In the genomic region with DNA sequence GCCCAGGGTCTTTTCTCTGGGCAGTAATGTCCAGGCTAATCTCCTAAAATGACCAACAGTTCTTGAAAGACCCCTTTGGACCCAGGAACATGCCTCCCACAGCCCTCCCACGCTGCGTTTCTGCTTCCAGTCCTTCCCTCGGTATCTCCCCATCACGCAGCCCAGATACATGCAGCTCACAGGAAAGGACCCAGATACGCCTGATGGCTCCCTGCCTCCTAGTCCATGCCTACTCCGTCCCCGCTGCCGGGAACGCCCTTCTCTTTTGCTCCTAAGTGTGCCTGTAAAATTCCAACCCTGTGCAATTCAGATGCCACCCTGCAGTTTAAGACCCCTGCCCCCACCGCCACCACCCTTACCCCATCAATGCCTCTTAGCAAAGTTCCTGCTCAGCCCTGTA, we compare ENCODE assay signal across 16 cellular contexts. TPM values are rescaled to one million over a fixed set of nuclear protein-coding genes. Genes with fewer than 3 reads are reported as not detected.
A peak's percentile ranks its signal among the peaks of the same experiment; 100 is the strongest.
DNase-seq lines count a peak whose midpoint lies in the region; ATAC-seq and TF ChIP-seq lines count a peak whose summit lies in the region.
"Had no signal": no experiment of that assay in that cellular context is flagged by ENCODE, and none has a peak within 500 bp of the region (broad histone marks: within the 10 kb centered on the region; RNA-seq: fewer than 3 reads in every experiment).

No MANE protein-coding gene starts in this region.

- intact Hi-C loops in activated naive CD4-positive, alpha-beta T cell treated with anti-CD3 and anti-CD28 coated beads for 36 hours (cut with micrococcal nuclease): no loop called here
- intact Hi-C loops in right cardiac atrium (cut with DNase I): no loop called here
- intact Hi-C loops in CD8-positive, alpha-beta T cell (cut with DNase I, micrococcal nuclease): no loop called here

- H3K36me3 Mint-ChIP-seq in activated naive CD4-positive, alpha-beta T cell treated with anti-CD3 and anti-CD28 coated beads, Interleukin-2, amount 10 ng/mL, durations not matched to agents 7 days and 5 days: no peaks in the 10 kb centered on the region
- no peaks in the 10 kb centered on the region for H3K36me3 Mint-ChIP-seq in activated naive CD4-positive, alpha-beta T cell treated with anti-CD3 and anti-CD28 coated beads for 36 hours (ENCODE audit: low read depth)
- H3K36me3 Mint-ChIP-seq in nephron progenitor cell (ENCODE audit: low read depth) (no peaks in the 10 kb centered on the region), type B pancreatic cell (peaks cover 1% of the 10 kb centered on the region)
- no peaks in the 10 kb centered on the region for H3K36me3 Mint-ChIP-seq in CD8-positive, alpha-beta T cell

- H3K9me3 ChIP-seq in NT2/D1 (ENCODE audit: insufficient read depth, low read length) (no peaks in the 10 kb centered on the region), BE2C (no peaks in the 10 kb centered on the region), right cardiac atrium (ENCODE audit: control insufficient read depth, low read length) (no peaks in the 10 kb centered on the region)
- H3K9me3 ChIP-seq in CD8-positive, alpha-beta T cell (ENCODE audit: low read length): no peaks in the 10 kb centered on the region

- H3K4me1 Mint-ChIP-seq in activated naive CD4-positive, alpha-beta T cell treated with anti-CD3 and anti-CD28 coated beads, Interleukin-2, amount 10 ng/mL, durations not matched to agents 7 days and 5 days: no peaks in the 10 kb centered on the region
- H3K4me1 Mint-ChIP-seq in activated naive CD4-positive, alpha-beta T cell treated with anti-CD3 and anti-CD28 coated beads for 36 hours (ENCODE audit: low read depth): no peaks in the 10 kb centered on the region
- H3K4me1 Mint-ChIP-seq in nephron progenitor cell (peaks cover 24% of the 10 kb centered on the region), type B pancreatic cell (ENCODE audit: unreplicated experiment) (no peaks in the 10 kb centered on the region)
- no peaks in the 10 kb centered on the region for H3K4me1 Mint-ChIP-seq in CD8-positive, alpha-beta T cell (ENCODE audit: low read depth)

- H3K4me1 ChIP-seq in NT2/D1 (ENCODE audit: insufficient read depth, insufficient read length) (peaks cover 19% of the 10 kb centered on the region), BE2C (no peaks in the 10 kb centered on the region), right cardiac atrium (ENCODE audit: control insufficient read depth, insufficient read depth, low read length) (no peaks in the 10 kb centered on the region)
- H3K4me1 ChIP-seq in CD8-positive, alpha-beta T cell (ENCODE audit: insufficient read depth, low read length): no peaks in the 10 kb centered on the region

- H3K9ac ChIP-seq in NT2/D1 (ENCODE audit: insufficient read length, low read depth): peak overlapping the region; percentile 9

- DNase-seq in activated naive CD4-positive, alpha-beta T cell treated with anti-CD3 and anti-CD28 coated beads, Interleukin-2, amount 10 ng/mL, durations not matched to agents 7 days and 5 days: no peak
- DNase-seq in activated naive CD4-positive, alpha-beta T cell treated with anti-CD3 and anti-CD28 coated beads for 36 hours: no peak
- no peak for DNase-seq in NT2/D1 (ENCODE audit: low read depth, low spot score)
- no peak for DNase-seq in nephron progenitor cell
- no peak for DNase-seq in type B pancreatic cell (ENCODE audit: extremely low spot score, unreplicated experiment)
- DNase-seq in BE2C: no peak
- no peak for DNase-seq in right cardiac atrium
- DNase-seq in CD8-positive, alpha-beta T cell: no peak
- DNase-seq: CD4-positive, alpha-beta T cell; HFFc6; NCI-H1417 treated with DMSO at 0.1 percent for 48 hours; NCI-H2029; NCI-H510A had no signal

- peaks cover 7% of the 10 kb centered on the region for H3K9me3 Mint-ChIP-seq in activated naive CD4-positive, alpha-beta T cell treated with anti-CD3 and anti-CD28 coated beads, Interleukin-2, amount 10 ng/mL, durations not matched to agents 7 days and 5 days
- H3K9me3 Mint-ChIP-seq in activated naive CD4-positive, alpha-beta T cell treated with anti-CD3 and anti-CD28 coated beads for 36 hours: peaks cover 5% of the 10 kb centered on the region
- H3K9me3 Mint-ChIP-seq in nephron progenitor cell (peaks cover 1% of the 10 kb centered on the region), type B pancreatic cell (no peaks in the 10 kb centered on the region)
- H3K9me3 Mint-ChIP-seq in CD8-positive, alpha-beta T cell: peaks cover 5% of the 10 kb centered on the region

- H3K27me3 ChIP-seq in NT2/D1 (ENCODE audit: insufficient read depth, insufficient read length): no peaks in the 10 kb centered on the region
- peaks cover 5% of the 10 kb centered on the region; the same call in 1 of the 2 replicates for H3K27me3 ChIP-seq in BE2C
- no peaks in the 10 kb centered on the region for H3K27me3 ChIP-seq in right cardiac atrium (ENCODE audit: control insufficient read depth, insufficient read depth)
- H3K27me3 ChIP-seq in CD8-positive, alpha-beta T cell (ENCODE audit: insufficient read depth, low read length): no peaks in the 10 kb centered on the region

- no peak for TF ChIP-seq CTCF in nephron progenitor cell (IDR thresholded peaks at IDR 0.05)
- no peak for TF ChIP-seq CTCF in type B pancreatic cell (conservative IDR thresholded peaks at IDR 0.05)
- no peak for TF ChIP-seq CTCF in BE2C (IDR thresholded peaks at IDR 0.05; ENCODE audit: low read depth, low read length)
- TF ChIP-seq CTCF in CD8-positive, alpha-beta T cell (IDR thresholded peaks at IDR 0.05): no peak

- H3K27me3 Mint-ChIP-seq in activated naive CD4-positive, alpha-beta T cell treated with anti-CD3 and anti-CD28 coated beads, Interleukin-2, amount 10 ng/mL, durations not matched to agents 7 days and 5 days: no peaks in the 10 kb centered on the region
- H3K27me3 Mint-ChIP-seq in activated naive CD4-positive, alpha-beta T cell treated with anti-CD3 and anti-CD28 coated beads for 36 hours (ENCODE audit: low read depth): peaks cover 9% of the 10 kb centered on the region
- peaks cover 12% of the 10 kb centered on the region for H3K27me3 Mint-ChIP-seq in nephron progenitor cell (ENCODE audit: low read depth, poor library complexity)
- no peaks in the 10 kb centered on the region for H3K27me3 Mint-ChIP-seq in type B pancreatic cell
- peaks cover 15% of the 10 kb centered on the region for H3K27me3 Mint-ChIP-seq in CD8-positive, alpha-beta T cell (ENCODE audit: low read depth)

- WGBS in right cardiac atrium: 45% methylated on average over 10 of the region's 10 CpGs

- CTCF ChIA-PET in activated naive CD4-positive, alpha-beta T cell treated with anti-CD3 and anti-CD28 coated beads, Interleukin-2, amount 10 ng/mL, durations not matched to agents 7 days and 5 days (lab: Charles Lee): no interaction called here
- CTCF ChIA-PET in activated naive CD4-positive, alpha-beta T cell treated with anti-CD3 and anti-CD28 coated beads for 36 hours (lab: Charles Lee): no interaction called here
- CTCF ChIA-PET in CD8-positive, alpha-beta T cell (lab: Charles Lee): no interaction called here

- H3K4me3 ChIP-seq in NT2/D1 (ENCODE audit: insufficient read length, low read depth) (no peak overlapping the region), BE2C (ENCODE audit: low read depth, low read length) (no peak overlapping the region), right cardiac atrium (ENCODE audit: low read length) (no peak overlapping the region)
- H3K4me3 ChIP-seq in CD8-positive, alpha-beta T cell (ENCODE audit: low read depth, low read length): no peak overlapping the region

- H3K4me3 Mint-ChIP-seq in activated naive CD4-positive, alpha-beta T cell treated with anti-CD3 and anti-CD28 coated beads, Interleukin-2, amount 10 ng/mL, durations not matched to agents 7 days and 5 days: no peak overlapping the region
- no peak overlapping the region for H3K4me3 Mint-ChIP-seq in activated naive CD4-positive, alpha-beta T cell treated with anti-CD3 and anti-CD28 coated beads for 36 hours
- H3K4me3 Mint-ChIP-seq in nephron progenitor cell: no peak overlapping the region
- peak overlapping the region; percentile 90 for H3K4me3 Mint-ChIP-seq in type B pancreatic cell
- no peak overlapping the region for H3K4me3 Mint-ChIP-seq in CD8-positive, alpha-beta T cell
- H3K4me3 Mint-ChIP-seq: CD4-positive, alpha-beta T cell; HFFc6 had no signal

- H3K36me3 ChIP-seq in NT2/D1 (ENCODE audit: insufficient read depth, insufficient read length, low read length) (no peaks in the 10 kb centered on the region), BE2C (no peaks in the 10 kb centered on the region)
- no peaks in the 10 kb centered on the region for H3K36me3 ChIP-seq in CD8-positive, alpha-beta T cell (ENCODE audit: insufficient read depth, low read length)

- H3K27ac Mint-ChIP-seq in activated naive CD4-positive, alpha-beta T cell treated with anti-CD3 and anti-CD28 coated beads, Interleukin-2, amount 10 ng/mL, durations not matched to agents 7 days and 5 days: peak overlapping the region; percentile 58
- H3K27ac Mint-ChIP-seq in activated naive CD4-positive, alpha-beta T cell treated with anti-CD3 and anti-CD28 coated beads for 36 hours: no peak overlapping the region
- peak overlapping the region; percentile 86 for H3K27ac Mint-ChIP-seq in nephron progenitor cell
- peak overlapping the region; percentile 94 for H3K27ac Mint-ChIP-seq in type B pancreatic cell
- no peak overlapping the region for H3K27ac Mint-ChIP-seq in CD8-positive, alpha-beta T cell
- H3K27ac Mint-ChIP-seq: CD4-positive, alpha-beta T cell; HFFc6 had no signal

- ATAC-seq in right cardiac atrium: no peak
- no peak for ATAC-seq in CD8-positive, alpha-beta T cell
- ATAC-seq: HepG2 had no signal

- POLR2A ChIA-PET in CD8-positive, alpha-beta T cell (lab: Charles Lee): no interaction called here

- H3K27ac ChIP-seq in right cardiac atrium (ENCODE audit: low read length): no peak overlapping the region
- no peak overlapping the region for H3K27ac ChIP-seq in CD8-positive, alpha-beta T cell (ENCODE audit: low read depth, low read length)

RNA-seq across cellular contexts. Expression of a gene that starts 0.8 kb away (rescaled TPM):
- total RNA-seq in activated naive CD4-positive, alpha-beta T cell treated with anti-CD3 and anti-CD28 coated beads for 36 hours: not detected
- 119 and 342 TPM in 2 replicates for total RNA-seq in type B pancreatic cell (ENCODE audit: low replicate concordance)
- polyA plus RNA-seq in BE2C (2012; ENCODE audit: insufficient read depth, insufficient read length, low read depth): not detected
- under 1 TPM in 3 of 4 donors, not detected in 1; 0.24 to 0.37 (median 0.25) TPM for total RNA-seq in right cardiac atrium
- polyA plus RNA-seq in right cardiac atrium: not detected
- total RNA-seq in CD8-positive, alpha-beta T cell: under 1 TPM; 0.03 to 0.14 TPM
- total RNA-seq: H4, HepG2, HFFc6, SK-MEL-5 had no signal
- polyA plus RNA-seq: HepG2 had no signal

Comparison
In these comparisons a context has a peak if more than half of its experiments do, and no peak if none do; other contexts are left out.
1. H3K27ac Mint-ChIP-seq: peak in activated naive CD4-positive, alpha-beta T cell treated with anti-CD3 and anti-CD28 coated beads, Interleukin-2, amount 10 ng/mL, durations not matched to agents 7 days and 5 days (single experiment), nephron progenitor cell (single experiment) and type B pancreatic cell (single experiment); none in activated naive CD4-positive, alpha-beta T cell treated with anti-CD3 and anti-CD28 coated beads for 36 hours (single experiment) and CD8-positive, alpha-beta T cell (single experiment).
2. RNA of a gene that starts 0.8 kb away (total RNA-seq): 119 to 342 TPM in type B pancreatic cell; 0.24 to 0.37 TPM in right cardiac atrium, 0.03 to 0.14 TPM in CD8-positive, alpha-beta T cell and not detected in activated naive CD4-positive, alpha-beta T cell treated with anti-CD3 and anti-CD28 coated beads for 36 hours; every median in the first group is over 10 times any median in the second.